ENCODE assay signal across 27 cellular contexts in the genomic region with DNA sequence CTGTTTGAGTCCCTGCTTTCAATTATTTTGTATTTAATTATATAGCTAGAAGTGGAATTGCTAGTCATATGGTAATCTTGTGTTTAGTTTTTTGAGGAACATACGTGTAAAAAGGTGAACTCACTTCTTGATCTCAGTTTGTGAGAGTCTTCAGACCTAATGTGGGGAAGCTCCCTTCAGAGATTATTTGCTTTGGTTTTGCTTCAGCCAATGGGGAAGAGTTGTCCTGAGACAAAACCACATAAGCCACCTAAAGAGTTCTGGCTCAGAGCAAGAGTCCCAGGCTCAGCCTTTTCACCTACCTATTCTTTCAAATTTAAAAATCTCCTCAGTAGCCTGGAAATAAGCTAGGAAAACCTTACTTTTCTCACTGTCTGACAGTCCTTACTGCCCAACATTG.
"Had no signal": no experiment of that assay in that cellular context is flagged by ENCODE, and none has a peak within 500 bp of the region (broad histone marks: within the 10 kb centered on the region; RNA-seq: fewer than 3 reads in every experiment).

No MANE protein-coding gene starts in this region.

- H3K27me3 ChIP-seq: neural progenitor cell, ovary, right lobe of liver, sigmoid colon, stomach, thyroid gland, tibial nerve, upper lobe of left lung, vagina had no signal

- H3K9me3 Mint-ChIP-seq: nephron, neural progenitor cell had no signal

- H3K4me3 ChIP-seq: neural progenitor cell, ovary, psoas muscle, right lobe of liver, sigmoid colon, stomach, thoracic aorta, thyroid gland, tibial nerve, upper lobe of left lung, vagina had no signal

- H3K4me3 Mint-ChIP-seq: nephron; neural progenitor cell; stimulated activated effector memory CD8-positive, alpha-beta T cell treated with anti-CD3 and anti-CD28 coated beads, Interleukin-12 subunit alpha, Interleukin-12 subunit beta, amount 100 ng/mL, for 72 hours; stimulated activated naive B cell treated with anti-CD40 and anti-IgM and Interleukin-4, amounts not matched to agents 10 μg/mL and 1 μg/mL and 100 μg/mL, for 72 hours; stimulated activated naive CD8-positive, alpha-beta T cell treated with anti-CD3 and anti-CD28 coated beads, Interleukin-15, Interleukin-2, amounts not matched to agents 100 ng/mL and 50 ng/mL, for 24 hours had no signal

- H3K4me1 Mint-ChIP-seq: nephron; neural progenitor cell; stimulated activated effector memory CD8-positive, alpha-beta T cell treated with anti-CD3 and anti-CD28 coated beads, Interleukin-12 subunit alpha, Interleukin-12 subunit beta, amount 100 ng/mL, for 72 hours; stimulated activated naive B cell treated with anti-CD40 and anti-IgM and Interleukin-4, amounts not matched to agents 10 μg/mL and 1 μg/mL and 100 μg/mL, for 72 hours had no signal

- H3K36me3 ChIP-seq: neural progenitor cell, ovary, right lobe of liver, sigmoid colon, stomach, thoracic aorta, thyroid gland, tibial nerve, upper lobe of left lung, vagina had no signal

- H3K27ac ChIP-seq: neural progenitor cell, ovary, parathyroid adenoma, psoas muscle, right lobe of liver, sigmoid colon, stomach, thoracic aorta, thyroid gland, tibial nerve, upper lobe of left lung, vagina had no signal

- DNase-seq: occipital lobe; ovary; posterior cingulate gyrus; psoas muscle; right cardiac atrium; right lobe of liver; sigmoid colon; small intestine; stimulated activated CD4-positive, alpha-beta T cell treated with anti-CD3 and anti-CD28 coated beads, Interleukin-15, amount 100 ng/mL, for 24 hours; stimulated activated CD4-positive, alpha-beta T cell treated with anti-CD3 and anti-CD28 coated beads, Interleukin-2, amount 100 ng/mL, for 24 hours; stimulated activated CD4-positive, alpha-beta T cell treated with anti-CD3 and anti-CD28 coated beads, Interleukin-2, amount 100 ng/mL, for 48 hours; stimulated activated CD4-positive, alpha-beta T cell treated with anti-CD3 and anti-CD28 coated beads, Interleukin-4, amount 100 ng/mL, for 24 hours; stimulated activated naive B cell treated with anti-CD40 and anti-IgM and Interleukin-4, amounts not matched to agents 10 μg/mL and 1 μg/mL and 100 μg/mL, for 72 hours; stimulated activated naive CD4-positive, alpha-beta T cell treated with Interleukin-2 at 50 U/mL for 16 hours; stomach; thyroid gland; trophoblast cell; upper lobe of left lung had no signal

- H3K36me3 Mint-ChIP-seq: neural progenitor cell; stimulated activated effector memory CD8-positive, alpha-beta T cell treated with anti-CD3 and anti-CD28 coated beads, Interleukin-12 subunit alpha, Interleukin-12 subunit beta, amount 100 ng/mL, for 72 hours; stimulated activated naive B cell treated with anti-CD40 and anti-IgM and Interleukin-4, amounts not matched to agents 10 μg/mL and 1 μg/mL and 100 μg/mL, for 72 hours had no signal

- H3K4me1 ChIP-seq: neural progenitor cell, parathyroid adenoma, psoas muscle, right lobe of liver, sigmoid colon, stomach, thyroid gland, tibial nerve, upper lobe of left lung, vagina had no signal

- H3K27ac Mint-ChIP-seq: nephron; neural progenitor cell; progenitor cell of endocrine pancreas; stimulated activated effector memory CD8-positive, alpha-beta T cell treated with anti-CD3 and anti-CD28 coated beads, Interleukin-12 subunit alpha, Interleukin-12 subunit beta, amount 100 ng/mL, for 72 hours; stimulated activated naive B cell treated with anti-CD40 and anti-IgM and Interleukin-4, amounts not matched to agents 10 μg/mL and 1 μg/mL and 100 μg/mL, for 72 hours; stimulated activated naive CD8-positive, alpha-beta T cell treated with anti-CD3 and anti-CD28 coated beads, Interleukin-15, Interleukin-2, amounts not matched to agents 100 ng/mL and 50 ng/mL, for 24 hours had no signal

- H3K4me2 ChIP-seq: neural progenitor cell had no signal

- ATAC-seq: psoas muscle; right cardiac atrium; right lobe of liver; stimulated activated effector memory CD8-positive, alpha-beta T cell treated with anti-CD3 and anti-CD28 coated beads, Interleukin-12 subunit alpha, Interleukin-12 subunit beta, amount 100 ng/mL, for 72 hours; stimulated activated naive B cell treated with anti-CD40 and anti-IgM and Interleukin-4, amounts not matched to agents 10 μg/mL and 1 μg/mL and 100 μg/mL, for 72 hours had no signal

- H2AFZ ChIP-seq: neural progenitor cell, parathyroid adenoma had no signal

- H3K79me2 ChIP-seq: parathyroid adenoma had no signal

- H3K9me3 ChIP-seq: ovary, right lobe of liver, thoracic aorta, thyroid gland, upper lobe of left lung, vagina had no signal

- H3K9ac ChIP-seq: neural progenitor cell, parathyroid adenoma had no signal
